In the genomic region with DNA sequence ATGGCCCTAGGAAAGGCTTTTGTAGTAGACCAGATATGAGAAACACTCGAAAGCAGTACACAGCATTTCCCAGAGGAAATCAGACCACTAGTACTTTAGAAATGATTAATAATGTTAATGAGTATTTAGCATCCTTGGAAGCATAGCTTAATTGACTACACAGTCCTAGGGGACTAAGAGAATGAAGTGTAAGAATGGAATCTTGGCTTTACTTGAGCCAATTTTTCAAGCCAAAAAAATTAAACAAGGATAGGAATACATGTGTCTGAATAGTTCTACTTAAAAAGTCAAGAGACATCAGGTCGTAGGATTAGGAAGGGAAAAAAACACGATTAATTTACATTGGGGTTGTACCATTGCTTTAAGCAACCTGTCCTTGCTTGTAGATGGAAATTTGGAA, we compare ENCODE assay signal across 12 cellular contexts. TPM values are rescaled to one million over a fixed set of nuclear protein-coding genes. Genes with fewer than 3 reads are reported as not detected.
"Had no signal": no experiment of that assay in that cellular context is flagged by ENCODE, and none has a peak within 500 bp of the region (broad histone marks: within the 10 kb centered on the region; RNA-seq: fewer than 3 reads in every experiment).

No MANE protein-coding gene starts in this region.

- H3K9ac ChIP-seq: GM23248 had no signal

- H3K4me1 ChIP-seq: HAP-1 had no signal

- FAIRE-seq: H1, H54 had no signal

- ATAC-seq: GM23338, HCT116 had no signal

- H2AFZ ChIP-seq: GM23248, GM23338 had no signal

- H3K27ac Mint-ChIP-seq: GM23338, H9, HFFc6 had no signal

- H3K9me3 ChIP-seq: HAP-1 had no signal

- H3K4me3 Mint-ChIP-seq: GM23338, H9, HFFc6 had no signal

- DNase-seq: GM23248, GOT3, H7, H9, HCEC 1CT, HFFc6 had no signal

- H3K4me3 ChIP-seq: GM23248, GM23338, HAP-1 had no signal

- H3K9me3 Mint-ChIP-seq: GM23338, H9, HFFc6 had no signal

- H3K27ac ChIP-seq: GM23248 had no signal

- H3K4me2 ChIP-seq: GM23338 had no signal

- H3K36me3 ChIP-seq: HAP-1 had no signal

RNA-seq across cellular contexts. Expression of a gene that starts 38.2 kb away (rescaled TPM):
- total RNA-seq: GM23248, H4, HFFc6 had no signal

RNA-seq across cellular contexts. Expression of a gene that starts 59.2 kb away (rescaled TPM):
- total RNA-seq: GM23248 had no signal
